In genomic region chr12:76113800-76114757, GRCh38 we compare ENCODE assay signal across 22 cellular contexts. TPM values are rescaled to one million over a fixed set of nuclear protein-coding genes. Genes with fewer than 3 reads are reported as not detected.
DNase-seq lines count a peak whose midpoint lies in the region; ATAC-seq and TF ChIP-seq lines count a peak whose summit lies in the region.
"Had no signal": no experiment of that assay in that cellular context is flagged by ENCODE, and none has a peak within 500 bp of the region (broad histone marks: within the 10 kb centered on the region; RNA-seq: fewer than 3 reads in every experiment).

No MANE protein-coding gene starts in this region.

- no peak overlapping the region for H3K4me3 Mint-ChIP-seq in CD4-positive, alpha-beta T cell
- H3K4me3 Mint-ChIP-seq: activated naive CD4-positive, alpha-beta T cell treated with anti-CD3 and anti-CD28 coated beads, Interleukin-2, amount 50 U/mL, for 24 hours; brain; dendritic cell treated with granulocyte-macrophage colony-stimulating factor and Interleukin-4, amounts not matched to agents 40 ng/mL and 50 ng/mL, for 4 days; stimulated activated naive B cell treated with anti-CD40 and anti-IgM and Interleukin-4, amounts not matched to agents 10 μg/mL and 1 μg/mL and 100 μg/mL, for 72 hours; type B pancreatic cell had no signal

- no peaks in the 10 kb centered on the region for H3K9me3 ChIP-seq in CD4-positive, alpha-beta T cell (ENCODE audit: control insufficient read depth, low read length)
- H3K9me3 ChIP-seq: BE2C had no signal

- peaks cover 4% of the 10 kb centered on the region for H3K27me3 Mint-ChIP-seq in CD4-positive, alpha-beta T cell
- H3K27me3 Mint-ChIP-seq: activated naive CD4-positive, alpha-beta T cell treated with anti-CD3 and anti-CD28 coated beads, Interleukin-2, amount 50 U/mL, for 24 hours; type B pancreatic cell had no signal

- H3K27me3 ChIP-seq in CD4-positive, alpha-beta T cell (ENCODE audit: control insufficient read depth, insufficient read depth, low read length) = no peaks in the 10 kb centered on the region

- CTCF ChIA-PET in RWPE1 (lab: Yijun Ruan, JAX) = interaction anchor here (0.6 to 0.7 kb wide), 3 partner anchors 22 to 517 kb away, joined by 3 to 4 read pairs (median 3); no protein-coding TSS in a partner anchor
- CTCF ChIA-PET in CD4-positive, alpha-beta T cell (lab: Charles Lee) = no interaction called here

- no peak overlapping the region for H3K27ac Mint-ChIP-seq in CD4-positive, alpha-beta T cell
- H3K27ac Mint-ChIP-seq: activated naive CD4-positive, alpha-beta T cell treated with anti-CD3 and anti-CD28 coated beads, Interleukin-2, amount 50 U/mL, for 24 hours; brain; dendritic cell treated with granulocyte-macrophage colony-stimulating factor and Interleukin-4, amounts not matched to agents 40 ng/mL and 50 ng/mL, for 4 days; stimulated activated naive B cell treated with anti-CD40 and anti-IgM and Interleukin-4, amounts not matched to agents 10 μg/mL and 1 μg/mL and 100 μg/mL, for 72 hours; type B pancreatic cell had no signal

- H3K4me1 Mint-ChIP-seq in CD4-positive, alpha-beta T cell (ENCODE audit: low read depth) = no peaks in the 10 kb centered on the region
- H3K4me1 Mint-ChIP-seq: activated naive CD4-positive, alpha-beta T cell treated with anti-CD3 and anti-CD28 coated beads, Interleukin-2, amount 50 U/mL, for 24 hours; brain; stimulated activated naive B cell treated with anti-CD40 and anti-IgM and Interleukin-4, amounts not matched to agents 10 μg/mL and 1 μg/mL and 100 μg/mL, for 72 hours had no signal

- DNase-seq in AG08395 (ENCODE audit: low spot score) (peak; percentile 12), RWPE1 (ENCODE audit: low spot score) (peak; percentile 12), epithelial cell of esophagus (ENCODE audit: low read depth) (peak; percentile 57), inferior parietal cortex (ENCODE audit: extremely low spot score) (peak; percentile 25)
- no peak for DNase-seq in CD4-positive, alpha-beta T cell
- DNase-seq in stimulated activated CD4-positive, alpha-beta T cell treated with anti-CD3 and anti-CD28 coated beads, Interleukin-1b, Interleukin-23, amount 100 ng/mL, for 48 hours = no peak
- DNase-seq: 8988T; activated CD4-positive, CD25-positive, alpha-beta regulatory T cell; BE2C; Kasumi-1; NCI-H1092 treated with DMSO at 0.1 percent for 48 hours; NCI-H524; SIG-M5; stimulated activated naive B cell treated with anti-CD40 and anti-IgM and Interleukin-4, amounts not matched to agents 10 μg/mL and 1 μg/mL and 100 μg/mL, for 72 hours; T-helper 2 cell had no signal

- no peaks in the 10 kb centered on the region for H3K36me3 Mint-ChIP-seq in CD4-positive, alpha-beta T cell (ENCODE audit: low read depth)
- H3K36me3 Mint-ChIP-seq: activated naive CD4-positive, alpha-beta T cell treated with anti-CD3 and anti-CD28 coated beads, Interleukin-2, amount 50 U/mL, for 24 hours; brain; type B pancreatic cell had no signal

- TF ChIP-seq CTCF in RWPE1 (conservative IDR thresholded peaks at IDR 0.05; ENCODE audit: low read depth) = no peak
- no peak for TF ChIP-seq CTCF in epithelial cell of esophagus (IDR thresholded peaks at IDR 0.05; ENCODE audit: insufficient read depth, low read depth, low read length, missing control alignments)
- no peak for TF ChIP-seq CTCF in CD4-positive, alpha-beta T cell (IDR thresholded peaks at IDR 0.05)

- POLR2A ChIA-PET in RWPE1 (lab: Yijun Ruan, JAX; ENCODE audit: low non-redundant PET) = no interaction called here
- POLR2A ChIA-PET in CD4-positive, alpha-beta T cell (lab: Charles Lee) = no interaction called here

- no peak for ATAC-seq in CD4-positive, alpha-beta T cell (ENCODE audit: poor library complexity)
- no peak for ATAC-seq in GM21390 (IDR thresholded peaks at IDR 0.05; ENCODE audit: unreplicated experiment)
- ATAC-seq in GM18517 (IDR thresholded peaks at IDR 0.05; ENCODE audit: unreplicated experiment) = no peak
- ATAC-seq: left lobe of liver; stimulated activated naive B cell treated with anti-CD40 and anti-IgM and Interleukin-4, amounts not matched to agents 10 μg/mL and 1 μg/mL and 100 μg/mL, for 72 hours had no signal

- no peak overlapping the region for H3K4me3 ChIP-seq in epithelial cell of esophagus (ENCODE audit: low read length)

- intact Hi-C loops in CD4-positive, alpha-beta T cell (cut with DNase I, micrococcal nuclease) = no loop called here

- H3K27ac ChIP-seq in RWPE1 = no peak overlapping the region
- H3K27ac ChIP-seq in CD4-positive, alpha-beta T cell (ENCODE audit: low read depth, low read length) = no peak overlapping the region

- no peaks in the 10 kb centered on the region for H3K9me3 Mint-ChIP-seq in CD4-positive, alpha-beta T cell
- H3K9me3 Mint-ChIP-seq: activated naive CD4-positive, alpha-beta T cell treated with anti-CD3 and anti-CD28 coated beads, Interleukin-2, amount 50 U/mL, for 24 hours; brain; dendritic cell treated with granulocyte-macrophage colony-stimulating factor and Interleukin-4, amounts not matched to agents 40 ng/mL and 50 ng/mL, for 4 days; stimulated activated naive B cell treated with anti-CD40 and anti-IgM and Interleukin-4, amounts not matched to agents 10 μg/mL and 1 μg/mL and 100 μg/mL, for 72 hours; type B pancreatic cell had no signal

RNA-seq across cellular contexts. Expression of gene NAP1L1, which starts 29.6 kb away (rescaled TPM):
- 100 to 1,000 TPM; 646 to 654 TPM for total RNA-seq in CD4-positive, alpha-beta T cell

Comparison
In these comparisons a context has a peak if more than half of its experiments do, and no peak if none do; other contexts are left out.
1. DNase-seq: peak in AG08395 (single experiment), RWPE1 (single experiment), epithelial cell of esophagus (single experiment) and inferior parietal cortex (single experiment); none in CD4-positive, alpha-beta T cell (0 of 10) and stimulated activated CD4-positive, alpha-beta T cell treated with anti-CD3 and anti-CD28 coated beads, Interleukin-1b, Interleukin-23, amount 100 ng/mL, for 48 hours (single experiment).